In the genomic region with DNA sequence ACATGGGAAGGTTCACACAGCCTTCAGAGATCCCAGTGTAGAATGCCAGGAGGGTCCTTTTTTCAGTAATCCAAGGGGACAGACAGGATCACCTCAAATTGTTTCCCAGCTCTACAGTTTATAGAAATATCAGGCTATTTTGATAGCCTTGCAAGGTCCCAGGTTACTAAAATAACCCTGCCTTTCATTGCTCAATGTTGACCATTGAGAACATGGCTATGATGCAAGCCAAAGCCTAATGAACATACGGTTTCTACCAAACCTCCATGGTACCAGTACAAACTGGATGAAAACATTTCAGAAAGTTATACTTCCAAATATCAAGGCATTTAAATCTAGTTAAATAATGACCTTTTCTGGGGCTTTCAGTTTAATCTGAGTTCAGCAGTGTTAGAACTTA, we compare ENCODE assay signal across 28 cellular contexts.
"Had no signal": no experiment of that assay in that cellular context is flagged by ENCODE, and none has a peak within 500 bp of the region (broad histone marks: within the 10 kb centered on the region; RNA-seq: fewer than 3 reads in every experiment).

No MANE protein-coding gene starts in this region.

- H3K9me3 ChIP-seq: colonic mucosa, esophagus muscularis mucosa, esophagus squamous epithelium, gastrocnemius medialis, gastroesophageal sphincter, heart left ventricle, heart right ventricle had no signal

- ATAC-seq: effector memory CD8-positive, alpha-beta T cell; esophagus mucosa; foreskin keratinocyte; gastrocnemius medialis; gastroesophageal sphincter; heart left ventricle; heart right ventricle had no signal

- H3K27me3 Mint-ChIP-seq: dendritic cell treated with granulocyte-macrophage colony-stimulating factor and Interleukin-4, amounts not matched to agents 40 ng/mL and 50 ng/mL, for 4 days; effector memory CD8-positive, alpha-beta T cell had no signal

- H3K27ac ChIP-seq: colonic mucosa, coronary artery, dorsolateral prefrontal cortex, esophagus muscularis mucosa, esophagus squamous epithelium, foreskin keratinocyte, gastrocnemius medialis, gastroesophageal sphincter, heart left ventricle, heart right ventricle had no signal

- FAIRE-seq: colon, endometrium, endothelial cell of umbilical vein, frontal cortex had no signal

- H3K4me1 ChIP-seq: colonic mucosa, esophagus muscularis mucosa, esophagus squamous epithelium, foreskin keratinocyte, gastrocnemius medialis, gastroesophageal sphincter, heart left ventricle, heart right ventricle had no signal

- H3K4me1 Mint-ChIP-seq: endodermal cell had no signal

- DNase-seq: colonic mucosa; cortex of kidney; dermis blood vessel endothelial cell; dorsolateral prefrontal cortex; effector CD4-positive, alpha-beta T cell; effector CD8-positive, alpha-beta T cell; effector memory CD4-positive, alpha-beta T cell; effector memory CD8-positive, alpha-beta T cell; endodermal cell; erythroblast; esophagus squamous epithelium; foreskin fibroblast; foreskin keratinocyte; foreskin melanocyte; gastrocnemius medialis; glutamatergic neuron; head of caudate nucleus; heart left ventricle; heart right ventricle had no signal

- H3K4me3 Mint-ChIP-seq: dendritic cell treated with granulocyte-macrophage colony-stimulating factor and Interleukin-4, amounts not matched to agents 40 ng/mL and 50 ng/mL, for 4 days; effector memory CD8-positive, alpha-beta T cell; endodermal cell had no signal

- H3K27ac Mint-ChIP-seq: dendritic cell treated with granulocyte-macrophage colony-stimulating factor and Interleukin-4, amounts not matched to agents 40 ng/mL and 50 ng/mL, for 4 days; effector memory CD8-positive, alpha-beta T cell; endodermal cell had no signal

- H3K9me3 Mint-ChIP-seq: dendritic cell treated with granulocyte-macrophage colony-stimulating factor and Interleukin-4, amounts not matched to agents 40 ng/mL and 50 ng/mL, for 4 days; effector memory CD8-positive, alpha-beta T cell; endodermal cell had no signal

- H3K27me3 ChIP-seq: colonic mucosa, esophagus muscularis mucosa, esophagus squamous epithelium, foreskin keratinocyte, gastroesophageal sphincter had no signal

- H3K36me3 ChIP-seq: colonic mucosa, esophagus muscularis mucosa, esophagus squamous epithelium, gastrocnemius medialis, gastroesophageal sphincter, heart left ventricle, heart right ventricle had no signal

- H3K4me3 ChIP-seq: colonic mucosa, coronary artery, dorsolateral prefrontal cortex, esophagus muscularis mucosa, esophagus squamous epithelium, gastrocnemius medialis, gastroesophageal sphincter, heart left ventricle, heart right ventricle had no signal
